Comparison of ENCODE assay signal across 19 cellular contexts in the genomic region with DNA sequence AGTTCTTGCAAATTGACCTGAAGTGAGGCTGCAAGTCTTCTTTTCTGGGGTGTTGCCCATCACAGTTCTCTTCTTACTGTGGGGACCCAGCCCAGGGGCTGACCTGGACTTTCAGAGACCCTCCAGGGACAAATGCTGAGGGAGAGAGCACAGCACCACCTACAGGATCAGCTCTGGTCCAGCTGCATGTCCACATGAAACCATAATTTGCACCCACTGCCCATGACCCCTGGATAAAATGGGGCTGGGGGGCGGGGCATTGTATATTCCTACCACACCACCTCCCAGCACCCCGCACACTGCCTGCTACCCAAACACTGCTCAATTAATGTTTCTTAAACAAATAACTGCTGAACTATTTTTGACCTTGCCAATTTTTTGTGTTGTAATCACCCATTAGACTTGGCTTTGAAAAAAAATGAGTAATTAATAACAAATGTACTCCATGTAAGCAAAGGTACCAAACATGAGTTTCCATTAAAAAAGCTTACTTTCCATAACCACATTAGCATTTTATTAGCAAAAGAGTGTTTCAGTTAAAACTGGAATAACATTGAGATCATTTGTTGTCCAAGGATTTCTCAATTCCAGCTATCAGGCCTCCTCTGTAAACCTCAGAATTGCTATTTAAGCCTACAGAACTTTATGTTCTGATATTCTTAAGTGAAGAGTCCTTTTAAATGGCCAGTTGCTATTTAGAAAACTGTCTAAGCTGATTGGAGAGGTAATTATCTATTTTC.
DNase-seq lines count a peak whose midpoint lies in the region; ATAC-seq and TF ChIP-seq lines count a peak whose summit lies in the region.
"Had no signal": no experiment of that assay in that cellular context is flagged by ENCODE, and none has a peak within 500 bp of the region (broad histone marks: within the 10 kb centered on the region; RNA-seq: fewer than 3 reads in every experiment).

No MANE protein-coding gene starts in this region.

- H3K27ac ChIP-seq in hepatocyte (peak overlapping the region; percentile 33), esophagus squamous epithelium (no peak overlapping the region)
- H3K27ac ChIP-seq: left lung had no signal

- ATAC-seq in HG02870 (IDR thresholded peaks at IDR 0.05; ENCODE audit: unreplicated experiment): no peak
- ATAC-seq: left lung had no signal

- in situ Hi-C loops in GM13977 (cut with MboI; ENCODE audit: low pct_unique_long_range_greater_than_20kb, low sequenced_read_pairs, unreplicated experiment): no loop called here

- H3K4me1 ChIP-seq in adipocyte (ENCODE audit: control insufficient read depth, insufficient read depth, low read length) (peaks cover 31% of the 10 kb centered on the region), hepatocyte (ENCODE audit: insufficient read depth) (peaks cover 17% of the 10 kb centered on the region), esophagus squamous epithelium (peaks cover 0 to 24% (median 0%) of the 10 kb centered on the region in 3 donors)
- H3K4me1 ChIP-seq: left lung had no signal

- no peak overlapping the region for H3K4me3 ChIP-seq in adipocyte (ENCODE audit: low read length)
- no peak overlapping the region for H3K4me3 ChIP-seq in hepatocyte
- H3K4me3 ChIP-seq in retinal pigment epithelial cell (ENCODE audit: low read length): no peak overlapping the region
- no peak overlapping the region for H3K4me3 ChIP-seq in esophagus squamous epithelium
- H3K4me3 ChIP-seq: left lung had no signal

- H3K4me2 ChIP-seq in hepatocyte: peak overlapping the region; percentile 6

- H3K27me3 ChIP-seq in adipocyte (replicated peaks; ENCODE audit: control insufficient read depth, insufficient read depth, low read length) (peaks cover 25% of the 10 kb centered on the region), hepatocyte (no peaks in the 10 kb centered on the region), esophagus squamous epithelium (no peaks in the 10 kb centered on the region)
- H3K27me3 ChIP-seq: left lung had no signal

- intact Hi-C loops in esophagus squamous epithelium (cut with DNase I): no loop called here

- no peaks in the 10 kb centered on the region for H3K79me2 ChIP-seq in hepatocyte

- no peak for TF ChIP-seq POLR2A in esophagus squamous epithelium (IDR thresholded peaks at IDR 0.05)

- no peaks in the 10 kb centered on the region for H4K20me1 ChIP-seq in hepatocyte (ENCODE audit: insufficient read depth, poor library complexity, severe bottlenecking)

- H3K9me3 ChIP-seq in adipocyte (ENCODE audit: control insufficient read depth, low read length) (peaks cover 4% of the 10 kb centered on the region), hepatocyte (ENCODE audit: low read depth) (no peaks in the 10 kb centered on the region), esophagus squamous epithelium (no peaks in the 10 kb centered on the region)
- H3K9me3 ChIP-seq: left lung had no signal

- H2AFZ ChIP-seq in hepatocyte: no peak overlapping the region

- peak overlapping the region; percentile 29 for H3K9ac ChIP-seq in adipocyte (ENCODE audit: low read length)

- DNase-seq in GM13977 (ENCODE audit: low spot score) (no peak), adipocyte (ENCODE audit: low read depth) (no peak), hepatocyte (ENCODE audit: low spot score) (no peak), retinal pigment epithelial cell (ENCODE audit: low read depth) (no peak), esophagus squamous epithelium (lab: John Stamatoyannopoulos, UW) (no peak), kidney tubule cell (ENCODE audit: low spot score) (no peak), DMS153 (lab: John Stamatoyannopoulos, UW) (no peak)
- DNase-seq: activated CD4-positive, alpha-beta T cell treated with anti-CD3 and anti-CD28 coated beads, Interleukin-2, amount 50 U/mL, for 4 hours; activated T-cell treated with anti-CD3 and anti-CD28 coated beads, Interleukin-2, amount 50 U/mL, for 24 hours; GF-D8; KG1; left lung; NCI-H1105; NCI-H82; occipital lobe; stimulated activated CD4-positive, alpha-beta T cell treated with anti-CD3 and anti-CD28 coated beads, Interleukin-4, amount 100 ng/mL, for 24 hours; substantia nigra; SW 1271 had no signal

- TF ChIP-seq CTCF in GM13977 (IDR thresholded peaks at IDR 0.05; ENCODE audit: extremely low read depth, insufficient read depth, missing control alignments) (peak; percentile 2), hepatocyte (IDR thresholded peaks at IDR 0.05; ENCODE audit: poor library complexity) (peak; percentile 29), retinal pigment epithelial cell (conservative IDR thresholded peaks at IDR 0.05; ENCODE audit: low read depth, low read length) (peak; percentile 18), esophagus squamous epithelium (IDR thresholded peaks at IDR 0.05) (no peak)

- no peaks in the 10 kb centered on the region for H3K36me3 ChIP-seq in adipocyte (ENCODE audit: control insufficient read depth, insufficient read depth, low read length, severe bottlenecking)
- H3K36me3 ChIP-seq in hepatocyte (replicated peaks; ENCODE audit: insufficient read depth, low read depth): no peaks in the 10 kb centered on the region
- H3K36me3 ChIP-seq in esophagus squamous epithelium: no peaks in the 10 kb centered on the region
- H3K36me3 ChIP-seq: left lung had no signal

- WGBS in hepatocyte (ENCODE audit: low lambda C conversion rate, missing lambda C conversion rate): 69% methylated on average over 2 of the region's 2 CpGs
- WGBS in esophagus squamous epithelium, 2 donors: 29 to 75% methylated on average over 2 of the region's 2 CpGs

- no peaks in the 10 kb centered on the region for H3K9me2 ChIP-seq in hepatocyte (replicated peaks; ENCODE audit: insufficient read depth)

Comparison
In these comparisons a context has a peak if more than half of its experiments do, and no peak if none do; other contexts are left out.
1. CTCF ChIP-seq: peak in GM13977 (single experiment), hepatocyte (single experiment) and retinal pigment epithelial cell (single experiment); none in esophagus squamous epithelium (0 of 6).